In the genomic region with DNA sequence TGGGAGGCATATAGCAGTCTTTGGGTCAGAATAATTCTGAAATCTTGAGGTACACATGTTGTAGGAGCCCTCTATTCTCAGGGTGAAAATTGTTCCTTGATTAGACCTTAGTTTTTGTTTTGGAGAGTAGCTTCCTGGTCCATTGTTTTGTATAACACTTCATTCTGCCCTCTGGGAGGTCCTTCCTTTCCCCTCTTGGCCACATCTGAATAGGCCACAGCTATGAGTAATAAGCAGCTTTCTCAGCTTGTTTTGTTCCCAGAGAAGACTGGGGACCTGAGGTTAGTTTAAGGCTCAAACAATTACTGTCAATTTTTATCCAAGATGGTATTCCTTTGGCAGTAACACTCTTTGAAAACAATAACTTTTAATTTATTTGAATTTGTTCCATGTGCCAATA, we compare ENCODE assay signal across 17 cellular contexts.
"Had no signal": no experiment of that assay in that cellular context is flagged by ENCODE, and none has a peak within 500 bp of the region (broad histone marks: within the 10 kb centered on the region; RNA-seq: fewer than 3 reads in every experiment).

No MANE protein-coding gene starts in this region.

- H2AFZ ChIP-seq: neural progenitor cell had no signal

- H3K27me3 ChIP-seq: dorsolateral prefrontal cortex, esophagus muscularis mucosa, gastroesophageal sphincter, neural progenitor cell, ovary had no signal

- H3K27ac ChIP-seq: dorsolateral prefrontal cortex, epithelial cell of prostate, esophagus muscularis mucosa, gastroesophageal sphincter, neural progenitor cell, ovary had no signal

- H3K4me3 ChIP-seq: dorsolateral prefrontal cortex, esophagus muscularis mucosa, gastroesophageal sphincter, neural progenitor cell, ovary had no signal

- H3K9me3 ChIP-seq: esophagus muscularis mucosa, gastroesophageal sphincter, ovary had no signal

- H3K27me3 Mint-ChIP-seq: natural killer cell treated with Interleukin-12 subunit alpha and Interleukin-12 subunit beta and Interleukin-15 and Interleukin-18, amount 100 ng/mL, for 72 hours had no signal

- H3K4me3 Mint-ChIP-seq: natural killer cell treated with Interleukin-12 subunit alpha and Interleukin-12 subunit beta and Interleukin-15 and Interleukin-18, amount 100 ng/mL, for 72 hours; neural progenitor cell had no signal

- ATAC-seq: gastroesophageal sphincter; natural killer cell treated with Interleukin-12 subunit alpha and Interleukin-12 subunit beta and Interleukin-15 and Interleukin-18, amount 100 ng/mL, for 72 hours; right cardiac atrium had no signal

- H3K27ac Mint-ChIP-seq: natural killer cell treated with Interleukin-12 subunit alpha and Interleukin-12 subunit beta and Interleukin-15 and Interleukin-18, amount 100 ng/mL, for 72 hours; neural progenitor cell had no signal

- DNase-seq: cortex of kidney; dorsolateral prefrontal cortex; effector CD8-positive, alpha-beta T cell; glutamatergic neuron; mammary epithelial cell; nucleus accumbens; ovary; right cardiac atrium; small intestine; stimulated activated CD4-positive, alpha-beta T cell treated with anti-CD3 and anti-CD28 coated beads, Interleukin-12 subunit alpha, Interleukin-12 subunit beta, amount 100 ng/mL, for 4 hours; stimulated activated naive CD4-positive, alpha-beta T cell treated with Interleukin-2 at 50 U/mL for 16 hours; trophoblast cell had no signal

- H3K4me2 ChIP-seq: neural progenitor cell had no signal

- H3K36me3 ChIP-seq: esophagus muscularis mucosa, gastroesophageal sphincter, neural progenitor cell, ovary had no signal

- H3K4me1 ChIP-seq: esophagus muscularis mucosa, gastroesophageal sphincter had no signal

- H3K4me1 Mint-ChIP-seq: neural progenitor cell had no signal

- H3K9me3 Mint-ChIP-seq: neural progenitor cell had no signal

- H3K9ac ChIP-seq: neural progenitor cell had no signal

- H3K36me3 Mint-ChIP-seq: natural killer cell treated with Interleukin-12 subunit alpha and Interleukin-12 subunit beta and Interleukin-15 and Interleukin-18, amount 100 ng/mL, for 72 hours; neural progenitor cell had no signal
